In the genomic region with DNA sequence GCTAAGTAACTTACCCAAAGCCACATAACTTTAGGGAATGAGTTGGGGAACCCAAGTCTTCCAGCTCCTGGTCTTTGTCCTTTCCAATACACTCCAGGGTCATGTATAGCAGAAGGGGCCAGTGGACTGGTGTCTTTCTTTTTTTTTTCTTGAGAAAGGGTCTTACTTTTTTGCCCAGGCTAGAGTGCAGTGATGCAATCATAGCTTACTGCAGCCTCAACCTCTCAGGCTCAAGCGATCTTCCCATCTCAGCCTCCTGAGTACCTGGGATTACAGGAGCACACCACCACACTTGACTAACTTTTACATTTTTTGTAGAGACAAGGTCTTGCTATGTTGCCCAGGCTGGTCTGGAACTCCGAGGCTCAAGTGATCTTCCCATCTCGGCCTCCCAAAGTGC, we compare ENCODE assay signal across 13 cellular contexts. TPM values are rescaled to one million over a fixed set of nuclear protein-coding genes. Genes with fewer than 3 reads are reported as not detected.
DNase-seq lines count a peak whose midpoint lies in the region; ATAC-seq, FAIRE-seq and TF ChIP-seq lines count a peak whose summit lies in the region.
"Had no signal": no experiment of that assay in that cellular context is flagged by ENCODE, and none has a peak within 500 bp of the region (broad histone marks: within the 10 kb centered on the region; RNA-seq: fewer than 3 reads in every experiment).

No MANE protein-coding gene starts in this region.

- no TSS peak for BruUV-seq in K562 (replicated peaks; lab: Mats Ljungman, UMichigan)

- H3K4me3 Mint-ChIP-seq in HFFc6: no peak overlapping the region

- in situ Hi-C loops in K562 (cut with MboI): no loop called here

- H3K27ac Mint-ChIP-seq in HFFc6: peak overlapping the region; percentile 99

- H3K9me3 Mint-ChIP-seq in HFFc6: no peaks in the 10 kb centered on the region

- H3K36me3 Mint-ChIP-seq in HFFc6 (ENCODE audit: low read depth): peaks cover 21% of the 10 kb centered on the region

- no peaks in the 10 kb centered on the region for H3K9me1 ChIP-seq in K562 (ENCODE audit: control insufficient read depth, insufficient read depth, low read length)

- FAIRE-seq in K562 (lab: Jason Lieb, UNC): no peak
- FAIRE-seq in frontal cortex (lab: Jason Lieb, UNC): no peak

- CTCF ChIA-PET in K562 (lab: Yijun Ruan, JAX; ENCODE audit: low intra/inter-chr PET ratio): no interaction called here

- peaks cover 68% of the 10 kb centered on the region for H3K4me1 Mint-ChIP-seq in HFFc6 (ENCODE audit: low read depth)

- H3K27ac ChIP-seq in K562 (ENCODE audit: extremely low read depth, low read depth, low read length) (0 out of 3 replicates have a peak overlapping the region, but pooled peaks have one; percentile 16), layer of hippocampus (ENCODE audit: low read depth, low read length) (peak overlapping the region; percentile 83)

- no peaks in the 10 kb centered on the region for H3K9me3 ChIP-seq in K562 (replicated peaks; ENCODE audit: control insufficient read depth, insufficient read depth, low read depth, low read length)
- H3K9me3 ChIP-seq: BLaER1 had no signal

- no peak overlapping the region for H3K4me3 ChIP-seq in K562
- H3K4me3 ChIP-seq: BLaER1 had no signal

- no peak overlapping the region; a peak in 1 of 4 replicates for H3K9ac ChIP-seq in K562 (ENCODE audit: insufficient read depth in 1 of 2, low read depth in 2 of 2, low read length in 2 of 2)
- H3K9ac ChIP-seq: BLaER1 had no signal

- TF ChIP-seq EP300 in K562 (IDR thresholded peaks at IDR 0.05; ENCODE audit: low read length): no peak

- no peak for ATAC-seq in K562

- no peak for TF ChIP-seq POLR2A in K562 (conservative IDR thresholded peaks at IDR 0.05)

- TF ChIP-seq CTCF in HFFc6 (IDR thresholded peaks at IDR 0.05) (no peak), K562 (IDR thresholded peaks at IDR 0.05 in 2 of 3, conservative IDR thresholded peaks at IDR 0.05 in 1 of 3; ENCODE audit: insufficient read depth in 2 of 3, low read depth in 1 of 3, low read length in 3 of 3) (no peak)

- H2AFZ ChIP-seq in K562 (ENCODE audit: low read depth, low read length): no peak overlapping the region

- H3K27me3 Mint-ChIP-seq in HFFc6 (ENCODE audit: insufficient read depth): peaks cover 3% of the 10 kb centered on the region

- 55% methylated on average over 3 of the region's 3 CpGs for WGBS in K562 (ENCODE audit: insufficient coverage, low coverage, missing lambda C conversion rate)

- peaks cover 5 to 47% of the 10 kb centered on the region in 2 experiments; a peak in 4 of 5 replicates for H3K4me1 ChIP-seq in K562 (replicated peaks in 1 of 2; ENCODE audit: control insufficient read depth in 2 of 2, insufficient read depth in 2 of 2, low read length in 2 of 2)

- no peaks in the 10 kb centered on the region for H4K20me1 ChIP-seq in K562 (replicated peaks; ENCODE audit: control insufficient read depth, insufficient read depth, low read length)
- H4K20me1 ChIP-seq: BLaER1 had no signal

- intact Hi-C loops in K562 (cut with micrococcal nuclease): no loop called here

- no peak for TF ChIP-seq RAD21 in K562 (CRISPR knock-in tag; conservative IDR thresholded peaks at IDR 0.05 in 1 of 2, IDR thresholded peaks at IDR 0.05 in 1 of 2)

- no peak overlapping the region for H3K4me2 ChIP-seq in K562 (ENCODE audit: insufficient read depth, low read length)
- H3K4me2 ChIP-seq: BLaER1 had no signal

- no peaks in the 10 kb centered on the region for H3K36me3 ChIP-seq in K562 (ENCODE audit: control insufficient read depth, insufficient read depth, low read length)

- DNase-seq in HFFc6 (no peak), K562 (ENCODE audit: extremely low read depth in 1 of 4, low spot score in 3 of 4) (no peak), superior temporal gyrus (ENCODE audit: extremely low spot score) (peak; percentile 10), frontal cortex (ENCODE audit: low spot score in 2 of 2) (no peak)
- DNase-seq in activated CD4-positive, alpha-beta T cell treated with anti-CD3 and anti-CD28 coated beads, Interleukin-2, amount 50 U/mL, for 1 hour: no peak
- DNase-seq in activated CD8-positive, alpha-beta memory T cell treated with anti-CD3 and anti-CD28 coated beads for 24 hours: no peak
- DNase-seq: Kasumi-1, NCI-H1930, NCI-H2171 treated with DMSO at 0.1 percent for 48 hours, NCI-H82, SHP77 had no signal

- POLR2A ChIA-PET in K562 (lab: Yijun Ruan, JAX): interaction anchor here (0.8 to 1.7 kb wide), 11 partner anchors 9 to 278 kb away, joined by 3 to 7 read pairs (median 4); a partner anchor contains a TSS

- H3K27me3 ChIP-seq in K562 (ENCODE audit: control insufficient read depth in 2 of 2, insufficient read depth in 2 of 2, low read length in 2 of 2) (peaks cover 3 to 7% of the 10 kb centered on the region in 2 experiments; a peak in 1 of 5 replicates), layer of hippocampus (ENCODE audit: control insufficient read depth, insufficient read depth, low read length) (no peaks in the 10 kb centered on the region)
- H3K27me3 ChIP-seq: BLaER1 had no signal

- no peaks in the 10 kb centered on the region for H3K79me2 ChIP-seq in K562 (ENCODE audit: control insufficient read depth, insufficient read depth, low read length)

TF ChIP-seq in K562, 482 proteins besides CTCF, POLR2A, EP300 and RAD21 (continues in another document):
- no peak for TF ChIP-seq KDM5B (IDR thresholded peaks at IDR 0.05; ENCODE audit: insufficient replicate concordance, low read depth, low read length)
- no peak for TF ChIP-seq TCF7 (IDR thresholded peaks at IDR 0.05; ENCODE audit: borderline replicate concordance)
- TF ChIP-seq NFYB (IDR thresholded peaks at IDR 0.05; ENCODE audit: extremely low read depth, insufficient read length): no peak
- TF ChIP-seq, protein P1, sequence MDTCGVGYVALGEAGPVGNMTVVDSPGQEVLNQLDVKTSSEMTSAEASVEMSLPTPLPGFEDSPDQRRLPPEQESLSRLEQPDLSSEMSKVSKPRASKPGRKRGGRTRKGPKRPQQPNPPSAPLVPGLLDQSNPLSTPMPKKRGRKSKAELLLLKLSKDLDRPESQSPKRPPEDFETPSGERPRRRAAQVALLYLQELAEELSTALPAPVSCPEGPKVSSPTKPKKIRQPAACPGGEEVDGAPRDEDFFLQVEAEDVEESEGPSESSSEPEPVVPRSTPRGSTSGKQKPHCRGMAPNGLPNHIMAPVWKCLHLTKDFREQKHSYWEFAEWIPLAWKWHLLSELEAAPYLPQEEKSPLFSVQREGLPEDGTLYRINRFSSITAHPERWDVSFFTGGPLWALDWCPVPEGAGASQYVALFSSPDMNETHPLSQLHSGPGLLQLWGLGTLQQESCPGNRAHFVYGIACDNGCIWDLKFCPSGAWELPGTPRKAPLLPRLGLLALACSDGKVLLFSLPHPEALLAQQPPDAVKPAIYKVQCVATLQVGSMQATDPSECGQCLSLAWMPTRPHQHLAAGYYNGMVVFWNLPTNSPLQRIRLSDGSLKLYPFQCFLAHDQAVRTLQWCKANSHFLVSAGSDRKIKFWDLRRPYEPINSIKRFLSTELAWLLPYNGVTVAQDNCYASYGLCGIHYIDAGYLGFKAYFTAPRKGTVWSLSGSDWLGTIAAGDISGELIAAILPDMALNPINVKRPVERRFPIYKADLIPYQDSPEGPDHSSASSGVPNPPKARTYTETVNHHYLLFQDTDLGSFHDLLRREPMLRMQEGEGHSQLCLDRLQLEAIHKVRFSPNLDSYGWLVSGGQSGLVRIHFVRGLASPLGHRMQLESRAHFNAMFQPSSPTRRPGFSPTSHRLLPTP (IDR thresholded peaks at IDR 0.05; ENCODE audit: borderline replicate concordance, extremely low read depth, insufficient read length): no peak

RNA-seq across cellular contexts. Expression of a gene that starts 12.2 kb away (rescaled TPM):
- total RNA-seq in HFFc6 (2021; fragmentation: NEBNext Ultra II Directional; extraction: Animal tissue kit (Norgen Biotek cat#: 25700)): 10 to 100 TPM; 72.9 to 88.0 (median 78.4) TPM
- 12.5 and 15.1 TPM in 2 replicates for total RNA-seq in K562 (2011; cell fraction: chromatin; rRNA removed; ENCODE audit: low replicate concordance)
- total RNA-seq in K562 (2011; cell fraction: nucleolus; rRNA removed): 5.0 and 6.2 TPM in 2 replicates
- 10.3 and 12.7 TPM in 2 replicates for total RNA-seq in K562 (2011; cell fraction: nucleoplasm; rRNA removed)
- total RNA-seq in K562 (2014; rRNA removed) (4.5 and 4.9 TPM in 2 replicates), K562 (2014; rRNA removed; fragmentation: Illumina TruSeq; extraction: Trizol) (3.2 and 3.7 TPM in 2 replicates), K562 (2015; rRNA removed; fragmentation: Illumina TruSeq; extraction: Trizol) (2.9 and 3.3 TPM in 2 replicates), K562 (2021) (15.4 and 16.8 TPM in 2 replicates), frontal cortex (33.8 TPM)
- polyA plus RNA-seq in K562 (2011; rRNA removed) (0.91 TPM in 2 replicates), K562 (2014; fragmentation: Illumina TruSeq; extraction: Trizol) (10.7 and 13.2 TPM in 2 replicates), K562 (2014; fragmentation: Nextera tagmentation; extraction: Ambion mirVana) (1 to 10 TPM; 1.8 to 2.1 TPM), K562 (2014; rRNA removed) (4.2 and 5.6 TPM in 2 replicates)
- 0.63 and 0.92 TPM in 2 replicates for polyA plus RNA-seq in K562 (2011; cell fraction: cytosol; rRNA removed)
- polyA plus RNA-seq in K562 (2011; cell fraction: nucleus; rRNA removed): 2.0 and 4.7 TPM in 2 replicates
- polyA plus RNA-seq in K562 (2012): 16.3 and 25.4 TPM in 2 replicates
- 1.5 and 1.9 TPM in 2 replicates for polyA minus RNA-seq in K562 (2011; rRNA and poly(A)+ RNA removed)
- 3.9 and 4.1 TPM in 2 replicates for polyA minus RNA-seq in K562 (2011; cell fraction: cytosol; rRNA and poly(A)+ RNA removed)
- polyA minus RNA-seq in K562 (2011; cell fraction: nucleus; rRNA and poly(A)+ RNA removed): 2.9 and 3.0 TPM in 2 replicates

RNA-seq across cellular contexts. Expression of a gene that starts 44.2 kb away (rescaled TPM):
- total RNA-seq in HFFc6 (2021; fragmentation: NEBNext Ultra II Directional; extraction: Animal tissue kit (Norgen Biotek cat#: 25700)): 100 to 1,000 TPM; 540 to 614 (median 577) TPM
- 6.5 and 10.3 TPM in 2 replicates for total RNA-seq in K562 (2011; cell fraction: chromatin; rRNA removed; ENCODE audit: low replicate concordance)
- total RNA-seq in K562 (2011; cell fraction: nucleolus; rRNA removed): 7.0 and 7.5 TPM in 2 replicates
- total RNA-seq in K562 (2011; cell fraction: nucleoplasm; rRNA removed): 7.3 and 8.9 TPM in 2 replicates
- total RNA-seq in K562 (2014; rRNA removed) (23.7 and 30.8 TPM in 2 replicates), K562 (2014; rRNA removed; fragmentation: Illumina TruSeq; extraction: Trizol) (19.6 and 22.6 TPM in 2 replicates), K562 (2015; rRNA removed; fragmentation: Illumina TruSeq; extraction: Trizol) (28.3 and 30.3 TPM in 2 replicates), K562 (2021) (25.7 and 28.2 TPM in 2 replicates), frontal cortex (12.2 TPM)
- polyA plus RNA-seq in K562 (2011; rRNA removed) (21.3 and 23.7 TPM in 2 replicates), K562 (2014; fragmentation: Illumina TruSeq; extraction: Trizol) (34.6 and 39.4 TPM in 2 replicates), K562 (2014; fragmentation: Nextera tagmentation; extraction: Ambion mirVana) (10 to 100 TPM in 1 of 2 experiments, 1 to 10 TPM in 1; 6.8 to 11.0 TPM), K562 (2014; rRNA removed) (24.9 and 32.1 TPM in 2 replicates)
- polyA plus RNA-seq in K562 (2011; cell fraction: cytosol; rRNA removed): 29.2 and 43.4 TPM in 2 replicates
- polyA plus RNA-seq in K562 (2011; cell fraction: nucleus; rRNA removed): 14.3 and 20.0 TPM in 2 replicates
- polyA plus RNA-seq in K562 (2012): 39.0 and 47.5 TPM in 2 replicates
- 14.3 and 19.7 TPM in 2 replicates for polyA minus RNA-seq in K562 (2011; rRNA and poly(A)+ RNA removed)
- 12.0 and 16.7 TPM in 2 replicates for polyA minus RNA-seq in K562 (2011; cell fraction: cytosol; rRNA and poly(A)+ RNA removed)
- polyA minus RNA-seq in K562 (2011; cell fraction: nucleus; rRNA and poly(A)+ RNA removed): 7.7 and 8.8 TPM in 2 replicates

Comparison
In these comparisons a context has a peak if more than half of its experiments do, and no peak if none do; other contexts are left out.
1. RNA of a gene that starts 44.2 kb away (total RNA-seq): 540 to 614 TPM in HFFc6; 6.5 to 30.8 TPM in K562 and 12.2 TPM in frontal cortex (single experiment); every median in the first group is over 10 times any median in the second.